In genomic region chrX:37380920-37381319, GRCh38 we compare ENCODE assay signal across 14 cellular contexts. TPM values are rescaled to one million over a fixed set of nuclear protein-coding genes. Genes with fewer than 3 reads are reported as not detected.
A peak's percentile ranks its signal among the peaks of the same experiment; 100 is the strongest.
DNase-seq lines count a peak whose midpoint lies in the region; ATAC-seq, FAIRE-seq and TF ChIP-seq lines count a peak whose summit lies in the region.
"Had no signal": no experiment of that assay in that cellular context is flagged by ENCODE, and none has a peak within 500 bp of the region (broad histone marks: within the 10 kb centered on the region; RNA-seq: fewer than 3 reads in every experiment).

No MANE protein-coding gene starts in this region.

- H3K36me3 ChIP-seq in heart left ventricle (no peaks in the 10 kb centered on the region), hepatocyte (replicated peaks; ENCODE audit: insufficient read depth, low read depth) (no peaks in the 10 kb centered on the region)

- H3K27ac Mint-ChIP-seq in endothelial cell (ENCODE audit: unreplicated experiment): no peak overlapping the region

- H3K27me3 ChIP-seq in heart left ventricle (no peaks in the 10 kb centered on the region), hepatocyte (no peaks in the 10 kb centered on the region)

- H3K9me3 Mint-ChIP-seq in endothelial cell (ENCODE audit: unreplicated experiment): no peaks in the 10 kb centered on the region

- H3K79me2 ChIP-seq in hepatocyte: peaks cover 72% of the 10 kb centered on the region

- no peaks in the 10 kb centered on the region for H3K36me3 Mint-ChIP-seq in endothelial cell (ENCODE audit: low read depth, unreplicated experiment)

- no peaks in the 10 kb centered on the region for H4K20me1 ChIP-seq in hepatocyte (ENCODE audit: insufficient read depth, poor library complexity, severe bottlenecking)

- no peak for TF ChIP-seq CTCF in heart left ventricle (IDR thresholded peaks at IDR 0.05)
- no peak for TF ChIP-seq CTCF in astrocyte of the cerebellum (IDR thresholded peaks at IDR 0.05; ENCODE audit: low read depth, low read length, missing control alignments)
- TF ChIP-seq CTCF in hepatocyte (IDR thresholded peaks at IDR 0.05; ENCODE audit: poor library complexity): no peak
- TF ChIP-seq CTCF in endothelial cell (IDR thresholded peaks at IDR 0.05; ENCODE audit: unreplicated experiment): no peak

- no peak overlapping the region for H2AFZ ChIP-seq in hepatocyte

- intact Hi-C loops in heart left ventricle (cut with DNase I): no loop called here
- intact Hi-C loops in Right ventricle myocardium inferior (cut with DNase I): no loop called here

- H3K4me1 ChIP-seq in heart left ventricle: peaks cover 0 to 47% (median 17%) of the 10 kb centered on the region in 12 donors
- H3K4me1 ChIP-seq in hepatocyte (ENCODE audit: insufficient read depth): no peaks in the 10 kb centered on the region

- no peaks in the 10 kb centered on the region for H3K9me3 ChIP-seq in heart left ventricle
- H3K9me3 ChIP-seq in hepatocyte (ENCODE audit: low read depth): no peaks in the 10 kb centered on the region

- no peak overlapping the region for H3K4me3 ChIP-seq in heart left ventricle
- H3K4me3 ChIP-seq in astrocyte of the cerebellum (ENCODE audit: low read depth, low read length): no peak overlapping the region
- H3K4me3 ChIP-seq in hepatocyte: no peak overlapping the region
- H3K4me3 ChIP-seq: lung, smooth muscle cell had no signal

- H3K4me1 Mint-ChIP-seq in endothelial cell (ENCODE audit: unreplicated experiment): peaks cover 5% of the 10 kb centered on the region

- no peaks in the 10 kb centered on the region for H3K27me3 Mint-ChIP-seq in endothelial cell (ENCODE audit: unreplicated experiment)

- ATAC-seq in heart left ventricle (peak; percentile 59 to 80 (median 76)), Right ventricle myocardium inferior (no peak), GM21515 (IDR thresholded peaks at IDR 0.05; ENCODE audit: unreplicated experiment) (no peak)

- no peak overlapping the region for H3K4me3 Mint-ChIP-seq in endothelial cell (ENCODE audit: unreplicated experiment)

- in situ Hi-C loops in astrocyte of the cerebellum (cut with HindIII; ENCODE audit: low sequenced_read_pairs): no loop called here

- DNase-seq in heart left ventricle (peak in 1 of 5 donors; percentile 7), Right ventricle myocardium inferior (ENCODE audit: missing footprints) (no peak), astrocyte of the cerebellum (ENCODE audit: low read depth) (peak; percentile 67), hepatocyte (ENCODE audit: low spot score) (peak; percentile 42), urothelium cell line (ENCODE audit: low spot score) (peak; percentile 6), endothelial cell (ENCODE audit: low spot score) (no peak)
- no peak for DNase-seq in activated CD4-positive, alpha-beta T cell treated with anti-CD3 and anti-CD28 coated beads, Interleukin-2, amount 50 U/mL, for 1 hour
- DNase-seq: activated T-cell treated with anti-CD3 and anti-CD28 coated beads, Interleukin-2, amount 50 U/mL, for 1 hour; effector memory CD4-positive, alpha-beta T cell; NCI-H446 treated with DMSO at 0.1 percent for 48 hours had no signal

- WGBS in heart left ventricle, 4 donors: 22 to 47% (median 28%) methylated on average over 1 of the region's 1 CpG
- 85% methylated on average over 1 of the region's 1 CpG for WGBS in hepatocyte (ENCODE audit: low lambda C conversion rate, missing lambda C conversion rate)

- no peaks in the 10 kb centered on the region for H3K9me2 ChIP-seq in hepatocyte (replicated peaks; ENCODE audit: insufficient read depth)

- H3K4me2 ChIP-seq in hepatocyte: no peak overlapping the region
- H3K4me2 ChIP-seq: smooth muscle cell had no signal

- TF ChIP-seq POLR2A in heart left ventricle (IDR thresholded peaks at IDR 0.05): no peak

- FAIRE-seq in urothelium cell line (lab: Jason Lieb, UNC): no peak

- H3K27ac ChIP-seq in heart left ventricle (peak overlapping the region in 2 of 12 donors; percentile 4 to 7), hepatocyte (no peak overlapping the region)

RNA-seq across cellular contexts. Expression of gene PRRG1, which starts 31.8 kb away (rescaled TPM):
- total RNA-seq in heart left ventricle (10 to 100 TPM in 7 of 9 donors, 1 to 10 TPM in 2; 7.2 to 17.3 (median 10.2) TPM), Right ventricle myocardium inferior (15.9 TPM), hepatocyte (27.5 and 36.5 TPM in 2 replicates), endothelial cell (ENCODE audit: unreplicated experiment) (16.5 TPM)
- polyA plus RNA-seq in heart left ventricle (1 to 10 TPM; 3.0 to 4.5 TPM), hepatocyte (11.7 and 16.8 TPM in 2 replicates)
- total RNA-seq: T-helper 1 cell treated with Interleukin-12 subunit alpha and Interleukin-12 subunit beta and Interleukin-4 antibody, amounts not matched to agents 30 ng/mL and 1 ng/mL, for 36 hours had no signal

Comparison
In these comparisons a context has a peak if more than half of its experiments do, and no peak if none do; other contexts are left out.
1. ATAC-seq: peak in heart left ventricle (4 of 4); none in Right ventricle myocardium inferior (single experiment) and GM21515 (single experiment).
2. DNase-seq: peak in astrocyte of the cerebellum (single experiment), hepatocyte (single experiment) and urothelium cell line (single experiment); none in Right ventricle myocardium inferior (single experiment), activated CD4-positive, alpha-beta T cell treated with anti-CD3 and anti-CD28 coated beads, Interleukin-2, amount 50 U/mL, for 1 hour (single experiment) and endothelial cell (single experiment).